Comparison of ENCODE assay signal across 8 cellular contexts in the genomic region with DNA sequence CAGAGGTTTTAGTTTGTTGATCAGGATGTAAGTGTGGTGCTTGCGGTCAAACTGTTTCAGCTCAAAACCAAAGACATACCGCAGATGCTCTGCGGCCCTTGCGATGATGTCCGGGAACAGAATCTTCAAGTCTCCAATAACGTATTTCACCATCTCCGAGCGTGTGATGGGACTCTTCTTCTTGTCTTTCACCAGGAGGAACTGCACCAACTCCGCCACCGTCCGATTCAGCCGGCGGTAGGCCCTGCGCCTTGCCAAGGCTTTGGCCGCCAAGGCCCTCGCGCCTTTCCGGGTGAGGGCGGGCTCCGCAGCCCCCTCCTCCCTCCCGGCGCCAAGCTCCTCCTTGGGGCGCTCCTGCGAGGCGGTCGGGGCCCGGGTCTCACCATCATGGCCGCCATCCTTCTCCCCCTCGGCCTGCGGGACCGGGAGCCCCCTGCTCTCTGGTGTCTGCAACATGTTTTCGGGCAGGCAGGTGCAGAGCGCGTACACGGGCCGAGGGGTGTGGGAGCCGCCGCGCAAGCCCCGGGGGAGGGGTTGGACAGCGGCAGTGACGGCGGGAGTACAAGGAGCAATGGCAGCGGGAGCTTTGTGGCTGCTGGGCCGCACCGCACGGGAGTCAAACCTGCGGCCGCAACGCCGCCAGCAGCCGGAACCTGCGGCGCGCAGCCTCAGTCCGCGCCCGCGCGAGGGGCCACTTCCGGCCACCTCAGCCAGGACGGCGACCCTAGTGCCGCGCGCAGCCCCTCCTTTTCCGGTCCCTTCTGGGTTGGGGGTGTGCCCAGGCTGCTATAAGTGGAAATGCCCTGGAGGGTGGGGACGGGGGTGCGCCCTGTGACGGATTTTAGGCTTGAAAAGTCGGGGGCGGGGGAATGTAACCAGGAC. TPM values are rescaled to one million over a fixed set of nuclear protein-coding genes. Genes with fewer than 3 reads are reported as not detected.
DNase-seq lines count a peak whose midpoint lies in the region; ATAC-seq and TF ChIP-seq lines count a peak whose summit lies in the region.

A gene with protein sequence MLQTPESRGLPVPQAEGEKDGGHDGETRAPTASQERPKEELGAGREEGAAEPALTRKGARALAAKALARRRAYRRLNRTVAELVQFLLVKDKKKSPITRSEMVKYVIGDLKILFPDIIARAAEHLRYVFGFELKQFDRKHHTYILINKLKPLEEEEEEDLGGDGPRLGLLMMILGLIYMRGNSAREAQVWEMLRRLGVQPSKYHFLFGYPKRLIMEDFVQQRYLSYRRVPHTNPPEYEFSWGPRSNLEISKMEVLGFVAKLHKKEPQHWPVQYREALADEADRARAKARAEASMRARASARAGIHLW (minus strand): TSS at position 699 of the 882 bp plus-strand sequence. CDS start 243 bp downstream, at position 456.

- H3K4me3 ChIP-seq in MG63 = peak within 1 kb of the TSS; percentile 95

- peaks cover 11% of the 10 kb centered on the region for H3K9me3 ChIP-seq in H9 (ENCODE audit: control insufficient read depth, low read depth, low read length)
- H3K9me3 ChIP-seq in MG63 = no peaks in the 10 kb centered on the region

- no peaks in the 10 kb centered on the region for H3K27me3 ChIP-seq in H9 (ENCODE audit: insufficient read depth, low read length)
- H3K27me3 ChIP-seq in MG63 = no peaks in the 10 kb centered on the region

- no peak within 1 kb of the TSS for H3T11ph ChIP-seq in H9 (ENCODE audit: low read length)

- H2BK120ac ChIP-seq in H9 (ENCODE audit: low read depth, low read length, poor library complexity, severe bottlenecking) = no peak within 1 kb of the TSS

- H3K4me1 ChIP-seq in H9 (ENCODE audit: insufficient read depth, low read length) = peaks cover 3% of the 10 kb centered on the region; the same call in 1 of the 2 replicates

- no peak within 1 kb of the TSS for H2BK12ac ChIP-seq in H9 (ENCODE audit: insufficient read length, low read depth, low read length)

- no peaks in the 10 kb centered on the region; a peak in 1 of 5 replicates for H3K9me3 Mint-ChIP-seq in H9
- H3K9me3 Mint-ChIP-seq in nephron = no peaks in the 10 kb centered on the region
- peaks cover 9 to 13% of the 10 kb centered on the region in 2 donors for H3K9me3 Mint-ChIP-seq in stimulated activated naive CD8-positive, alpha-beta T cell treated with anti-CD3 and anti-CD28 coated beads, Interleukin-15, amount 100 ng/mL, for 72 hours

- no peak within 1 kb of the TSS for H2BK5ac ChIP-seq in H9 (ENCODE audit: insufficient read length, low read length)

- H3K27ac Mint-ChIP-seq in H9 (peak within 1 kb of the TSS; percentile 90 to 99 (median 96)), nephron (peak within 1 kb of the TSS; percentile 89 to 95 (median 95))
- H3K27ac Mint-ChIP-seq in stimulated activated naive CD8-positive, alpha-beta T cell treated with anti-CD3 and anti-CD28 coated beads, Interleukin-15, amount 100 ng/mL, for 72 hours = peak within 1 kb of the TSS; percentile 95 to 98

- peak within 1 kb of the TSS; percentile 73 for H3K4me2 ChIP-seq in H9 (ENCODE audit: insufficient read depth, insufficient read length, low read length)

- H3K4ac ChIP-seq in H9 (ENCODE audit: low read depth, low read length) = no peak within 1 kb of the TSS

- peak within 1 kb of the TSS; percentile 83 for H3K9ac ChIP-seq in H9 (ENCODE audit: extremely low read depth, insufficient read length, low read length)

- peak within 1 kb of the TSS; percentile 58 for H2AFZ ChIP-seq in H9 (ENCODE audit: low read length)

- TF ChIP-seq CTCF in H9 (conservative IDR thresholded peaks at IDR 0.05) (no peak), nephron (IDR thresholded peaks at IDR 0.05; ENCODE audit: unreplicated experiment in 3 of 3) (no peak)

- TF ChIP-seq POLR2A in Raji (IDR thresholded peaks at IDR 0.05; ENCODE audit: insufficient read depth, low read depth, low read length) = peak; percentile 81

- no peak within 1 kb of the TSS for H2AK5ac ChIP-seq in H9 (ENCODE audit: insufficient read length, low read length)

- no peak within 1 kb of the TSS for H4K91ac ChIP-seq in H9 (ENCODE audit: insufficient read length, low read depth, low read length)

- H4K5ac ChIP-seq in H9 (ENCODE audit: insufficient read length, low read depth, low read length) = peak within 1 kb of the TSS; percentile 45

- peak within 1 kb of the TSS; percentile 12 for H3K27ac ChIP-seq in H9 (ENCODE audit: insufficient read length, low read depth, low read length)

- H3K27me3 Mint-ChIP-seq in H9 (ENCODE audit: low read depth) (no peaks in the 10 kb centered on the region; the same call in 1 of the 2 replicates), nephron (ENCODE audit: low read depth) (no peaks in the 10 kb centered on the region)
- H3K27me3 Mint-ChIP-seq in stimulated activated naive CD8-positive, alpha-beta T cell treated with anti-CD3 and anti-CD28 coated beads, Interleukin-15, amount 100 ng/mL, for 72 hours = peaks cover 8% of the 10 kb centered on the region

- no peak within 1 kb of the TSS for H3K23ac ChIP-seq in H9 (ENCODE audit: insufficient read length, low read depth, low read length)

- H3K23me2 ChIP-seq in H9 (ENCODE audit: insufficient read length, low read depth, low read length, poor library complexity, severe bottlenecking) = peaks cover 12% of the 10 kb centered on the region

- no peaks in the 10 kb centered on the region for H4K20me1 ChIP-seq in H9 (ENCODE audit: control insufficient read depth, insufficient read depth, insufficient read length)

- H3K36me3 Mint-ChIP-seq in H9 (ENCODE audit: insufficient read depth in 1 of 3, low read depth in 3 of 3) = peaks cover 22 to 33% (median 23%) of the 10 kb centered on the region in 3 experiments
- H3K36me3 Mint-ChIP-seq in nephron (ENCODE audit: low read depth) = peaks cover 41% of the 10 kb centered on the region

- peak within 1 kb of the TSS; percentile 97 for H3K18ac ChIP-seq in H9 (ENCODE audit: insufficient read length, low read depth, low read length)

- H3K4me3 Mint-ChIP-seq in H9 (peak within 1 kb of the TSS; percentile 92 to 98), nephron (peak within 1 kb of the TSS; percentile 91 to 96 (median 94))
- H3K4me3 Mint-ChIP-seq in stimulated activated naive CD8-positive, alpha-beta T cell treated with anti-CD3 and anti-CD28 coated beads, Interleukin-15, amount 100 ng/mL, for 72 hours = peak within 1 kb of the TSS; percentile 85 to 97

- H3K4me1 Mint-ChIP-seq in H9 (peaks cover 21 to 36% of the 10 kb centered on the region in 2 experiments), nephron (peaks cover 60% of the 10 kb centered on the region)
- H3K4me1 Mint-ChIP-seq in stimulated activated naive CD8-positive, alpha-beta T cell treated with anti-CD3 and anti-CD28 coated beads, Interleukin-15, amount 100 ng/mL, for 72 hours = peaks cover 35% of the 10 kb centered on the region

- H3K14ac ChIP-seq in H9 (ENCODE audit: insufficient read depth, low read length) = peak within 1 kb of the TSS; percentile 98

- DNase-seq in EL (peak; percentile 88), H9 (peak; percentile 92), MG63 (peak; percentile 94), fibroblast of the conjunctiva (ENCODE audit: low read depth) (peak; percentile 78)
- peak; percentile 90 for DNase-seq in activated effector memory CD4-positive, alpha-beta T cell treated with anti-CD3 and anti-CD28 coated beads, Interleukin-2, amount 50 U/mL, for 16 hours
- DNase-seq in stimulated activated naive CD8-positive, alpha-beta T cell treated with anti-CD3 and anti-CD28 coated beads, Interleukin-15, amount 100 ng/mL, for 72 hours = peak; percentile 73 to 81

- peaks cover 6% of the 10 kb centered on the region for H3K79me2 ChIP-seq in H9 (ENCODE audit: insufficient read depth, low read length)

- no peaks in the 10 kb centered on the region for H3K79me1 ChIP-seq in H9 (ENCODE audit: insufficient read depth, low read depth, low read length, poor library complexity, severe bottlenecking)

- H3K56ac ChIP-seq in H9 (ENCODE audit: insufficient read length, low read depth, low read length) = no peak within 1 kb of the TSS

- peaks cover 31% of the 10 kb centered on the region for H3K36me3 ChIP-seq in MG63

- no CpG with 5 or more reads among the region's 72 CpGs for WGBS in H9 (ENCODE audit: extremely low coverage, insufficient read length, low lambda C conversion rate)

- no peak within 1 kb of the TSS for H2BK15ac ChIP-seq in H9 (ENCODE audit: low read depth, low read length)

- no peak within 1 kb of the TSS for H4K8ac ChIP-seq in H9 (replicated peaks; ENCODE audit: insufficient read length, low read depth, low read length)

- ATAC-seq in stimulated activated naive CD8-positive, alpha-beta T cell treated with anti-CD3 and anti-CD28 coated beads, Interleukin-15, amount 100 ng/mL, for 72 hours = peak; percentile 93

- no peak within 1 kb of the TSS for H2BK20ac ChIP-seq in H9 (ENCODE audit: low read depth, low read length, poor library complexity, severe bottlenecking)

RNA-seq across cellular contexts. Expression of the gene that starts here (rescaled TPM):
- total RNA-seq in H9 (2021) = 31.9 and 34.8 TPM in 2 replicates
- 25.6 and 30.3 TPM in 2 replicates for total RNA-seq in MG63 (2014; rRNA removed; shearing (Covaris generic); ENCODE audit: low replicate concordance)

Comparison
In these comparisons a context has a peak if more than half of its experiments do, and no peak if none do; other contexts are left out.
1. Peak in every context shown above with its lines: DNase-seq, ATAC-seq, H3K4me3 ChIP-seq and H3K27ac ChIP-seq.